Comparison of ENCODE assay signal across 8 cellular contexts in the genomic region with DNA sequence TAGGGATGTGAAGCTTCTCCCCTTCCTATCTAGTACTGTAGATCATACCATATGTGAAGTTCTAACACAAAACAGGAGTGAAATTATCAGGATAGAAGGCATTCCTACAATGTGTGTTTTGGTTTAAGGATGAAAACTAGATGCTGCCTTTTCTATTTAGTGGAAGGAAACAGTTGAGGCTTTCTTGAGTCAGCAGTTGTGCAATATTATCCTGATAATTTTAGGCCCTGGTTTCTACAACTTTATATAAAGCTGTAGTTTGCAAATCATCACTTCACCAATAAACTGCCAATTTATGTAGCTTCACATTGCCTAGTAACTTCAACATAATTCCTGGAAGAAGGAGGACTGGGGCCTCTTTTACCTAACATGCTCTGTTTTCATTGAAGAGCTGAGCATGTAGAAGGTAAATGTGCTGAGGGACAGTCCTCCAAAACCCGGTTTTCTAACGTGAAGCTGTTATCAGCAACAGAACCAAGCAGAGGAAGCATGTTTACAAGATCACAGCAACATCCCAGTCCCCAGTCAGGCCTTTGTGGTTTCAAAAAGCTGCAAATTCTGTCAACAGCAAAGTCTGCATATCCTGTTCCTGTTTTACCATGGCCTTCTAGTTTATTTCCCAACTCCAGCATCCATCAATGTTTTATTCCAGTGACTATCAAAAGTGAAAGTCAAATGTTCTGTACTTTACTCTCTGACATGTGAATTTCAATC.
A peak's percentile ranks its signal among the peaks of the same experiment; 100 is the strongest.
DNase-seq lines count a peak whose midpoint lies in the region; ATAC-seq and TF ChIP-seq lines count a peak whose summit lies in the region.

No MANE protein-coding gene starts in this region.

- no peaks in the 10 kb centered on the region for H3K9me3 Mint-ChIP-seq in endodermal cell

- no peak for TF ChIP-seq POLR2A in adrenal gland (IDR thresholded peaks at IDR 0.05)

- TF ChIP-seq CTCF in adrenal gland (IDR thresholded peaks at IDR 0.05): no peak
- TF ChIP-seq CTCF in mucosa of descending colon (IDR thresholded peaks at IDR 0.05): no peak
- no peak for TF ChIP-seq CTCF in endodermal cell (conservative IDR thresholded peaks at IDR 0.05)

- H3K27me3 ChIP-seq in adrenal gland (no peaks in the 10 kb centered on the region), endodermal cell (ENCODE audit: control insufficient read depth, insufficient read depth, low read length, poor library complexity, severe bottlenecking) (no peaks in the 10 kb centered on the region)

- intact Hi-C loops in adrenal gland (cut with DNase I): no loop called here
- intact Hi-C loops in mucosa of descending colon (cut with DNase I, micrococcal nuclease): no loop called here

- H3K4me3 ChIP-seq in adrenal gland (no peak overlapping the region), mucosa of descending colon (no peak overlapping the region), endodermal cell (ENCODE audit: low read length) (no peak overlapping the region)

- H3K36me3 Mint-ChIP-seq in endodermal cell (ENCODE audit: low read depth): no peaks in the 10 kb centered on the region

- H3K4me1 Mint-ChIP-seq in endodermal cell: peaks cover 4% of the 10 kb centered on the region

- peak; percentile 59 for ATAC-seq in GM18861 (IDR thresholded peaks at IDR 0.05; ENCODE audit: unreplicated experiment)
- ATAC-seq in HG03103 (IDR thresholded peaks at IDR 0.05; ENCODE audit: low read depth, unreplicated experiment): peak; percentile 52
- ATAC-seq in mucosa of descending colon: peak; percentile 83

- no peaks in the 10 kb centered on the region for H3K9me3 ChIP-seq in adrenal gland (replicated peaks in 1 of 3)
- H3K9me3 ChIP-seq in mucosa of descending colon: no peaks in the 10 kb centered on the region
- H3K9me3 ChIP-seq in endodermal cell (ENCODE audit: control insufficient read depth, low read length): no peaks in the 10 kb centered on the region

- H3K27ac ChIP-seq in adrenal gland (peak overlapping the region in 3 of 5 donors; percentile 16 to 42 (median 27)), endodermal cell (ENCODE audit: low read depth, low read length) (no peak overlapping the region)

- H3K9ac ChIP-seq in endodermal cell (ENCODE audit: extremely low read depth, low read length, poor library complexity, severe bottlenecking): no peak overlapping the region

- no peaks in the 10 kb centered on the region for H3K27me3 Mint-ChIP-seq in endodermal cell (ENCODE audit: insufficient read depth)

- no peak overlapping the region for H3K4me3 Mint-ChIP-seq in endodermal cell

- H3K36me3 ChIP-seq in adrenal gland (replicated peaks in 1 of 2): no peaks in the 10 kb centered on the region
- no peaks in the 10 kb centered on the region for H3K36me3 ChIP-seq in mucosa of descending colon (ENCODE audit: low read depth)
- no peaks in the 10 kb centered on the region for H3K36me3 ChIP-seq in endodermal cell (ENCODE audit: control insufficient read depth, insufficient read depth, low read length)

- 37 to 44% (median 40%) methylated on average over 2 of the region's 2 CpGs for WGBS in adrenal gland, 4 donors
- 33 to 74% methylated on average over 2 of the region's 2 CpGs for WGBS in endodermal cell (ENCODE audit: insufficient coverage in 1 of 2, insufficient read length in 1 of 2), 2 experiments

- no peak overlapping the region for H3K27ac Mint-ChIP-seq in endodermal cell

- peaks cover 0 to 10% of the 10 kb centered on the region in 2 donors for H3K4me1 ChIP-seq in adrenal gland (replicated peaks in 1 of 2)
- no peaks in the 10 kb centered on the region for H3K4me1 ChIP-seq in mucosa of descending colon (ENCODE audit: low read depth)
- H3K4me1 ChIP-seq in endodermal cell (ENCODE audit: control insufficient read depth, insufficient read depth, low read length): no peaks in the 10 kb centered on the region

- DNase-seq in adrenal gland (peak in 5 of 7 donors; percentile 13 to 61 (median 17)), mucosa of descending colon (peak in 1 of 3 donors; percentile 21), endodermal cell (no peak), T-helper 1 cell (no peak), KG1 (lab: John Stamatoyannopoulos, UW) (no peak)
- no peak for DNase-seq in NK-92 treated with Interleukin-12 subunit alpha and Interleukin-12 subunit beta, amount 100 ng/mL, for 24 hours (lab: John Stamatoyannopoulos, UW)

Comparison
In these comparisons a context has a peak if more than half of its experiments do, and no peak if none do; other contexts are left out.
1. DNase-seq: peak in adrenal gland (5 of 7); none in NK-92 treated with Interleukin-12 subunit alpha and Interleukin-12 subunit beta, amount 100 ng/mL, for 24 hours (single experiment), endodermal cell (single experiment), T-helper 1 cell (0 of 5) and KG1 (single experiment).
2. Peak in every context shown above with its lines, with median percentiles within 50 percentile points of each other: ATAC-seq.